23 cellular contexts compared by ENCODE assay signal in the genomic region with DNA sequence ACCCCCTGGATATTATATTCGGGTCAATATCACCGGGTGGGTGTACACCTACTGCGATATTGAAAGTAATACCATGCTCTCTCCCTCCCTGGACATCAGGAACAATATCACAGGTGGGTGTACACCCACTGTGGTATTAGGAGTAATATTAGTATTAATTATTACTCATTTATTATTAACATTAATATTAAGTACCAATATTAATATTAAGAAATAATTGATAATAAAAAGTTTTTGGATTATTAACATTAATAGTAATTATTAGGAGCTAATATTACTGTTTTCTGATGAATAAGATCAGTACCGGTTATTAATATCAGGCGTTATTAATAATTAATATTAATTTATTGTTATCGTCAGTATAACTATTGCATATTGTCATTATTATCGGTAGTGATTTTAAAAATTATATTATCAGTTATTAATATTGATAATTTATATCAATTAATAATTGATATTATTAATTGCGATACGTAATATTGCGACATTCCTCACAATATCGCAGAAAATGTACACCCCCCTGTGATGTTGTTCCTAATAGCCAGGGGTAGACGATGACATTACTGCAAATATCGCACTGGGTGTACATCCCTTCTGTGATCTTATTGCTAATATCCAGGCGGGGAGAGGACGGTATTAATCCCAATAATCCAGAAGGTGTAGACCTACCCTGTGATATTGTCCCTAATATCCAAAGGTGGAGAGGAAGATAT. TPM values are rescaled to one million over a fixed set of nuclear protein-coding genes. Genes with fewer than 3 reads are reported as not detected.
"Had no signal": no experiment of that assay in that cellular context is flagged by ENCODE, and none has a peak within 500 bp of the region (broad histone marks: within the 10 kb centered on the region; RNA-seq: fewer than 3 reads in every experiment).

No MANE protein-coding gene starts in this region.

- H3K4me3 ChIP-seq: SJSA1, SK-N-MC had no signal

- H3K27ac ChIP-seq: HL-60, KMS-11, SJSA1, SK-N-MC had no signal

- H3K4me1 ChIP-seq: SJSA1 had no signal

- FAIRE-seq: HTR-8/SVneo, RCC 7860 had no signal

- H3K4me2 ChIP-seq: KMS-11 had no signal

- H3K36me3 ChIP-seq: SJSA1 had no signal

- H3K9me3 ChIP-seq: SJSA1 had no signal

- DNase-seq: Kasumi-1, MM.1S, NCI-H1092 treated with DMSO at 0.1 percent for 48 hours, NCI-H1436, NCI-H187, NCI-H2029, NCI-H2081 treated with DMSO at 0.1 percent for 48 hours, NCI-H2171, NCI-H226, NCI-H446, NCI-H510A, NCI-H524 treated with DMSO at 0.1 percent for 48 hours, NCI-H774, Right ventricle myocardium superior, RPMI8226, SIG-M5 had no signal

- H3K9ac ChIP-seq: KMS-11 had no signal

RNA-seq across cellular contexts. Expression of a gene that starts 17.0 kb away (rescaled TPM):
- total RNA-seq: M059J, SJSA1 had no signal
